Comparison of ENCODE assay signal across 17 cellular contexts in the genomic region with DNA sequence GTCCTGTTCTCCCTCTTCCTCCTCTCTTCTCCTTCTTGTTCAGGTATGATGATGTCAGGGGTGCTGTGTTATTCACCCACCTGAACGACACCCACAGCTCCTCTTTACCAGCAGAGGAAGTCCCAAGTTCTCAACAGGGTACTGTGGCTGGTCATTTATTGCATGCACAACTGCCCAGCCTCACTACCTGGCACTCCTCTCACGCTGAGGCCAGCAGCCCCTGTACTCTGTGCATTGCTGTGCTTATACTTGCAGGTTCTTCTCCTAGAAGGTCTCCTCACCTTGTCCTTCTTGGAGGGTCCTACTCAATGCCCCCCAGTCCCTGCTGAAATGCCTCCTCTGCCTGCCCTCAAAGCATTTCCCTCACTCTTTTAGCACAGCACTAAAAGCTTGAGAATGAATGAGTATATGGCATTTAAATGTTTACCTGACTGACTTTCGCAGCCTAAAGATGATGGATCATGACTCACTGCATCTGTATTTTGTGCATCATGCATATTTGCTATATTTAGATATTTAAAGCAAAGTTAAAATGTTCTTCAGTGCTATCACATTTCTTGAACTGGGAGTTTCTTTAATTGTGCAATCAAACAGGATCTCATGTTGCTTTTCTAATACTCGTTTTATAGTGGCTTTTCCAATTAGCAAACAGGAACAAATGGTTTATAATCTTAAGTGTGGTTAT.
"Had no signal": no experiment of that assay in that cellular context is flagged by ENCODE, and none has a peak within 500 bp of the region (broad histone marks: within the 10 kb centered on the region; RNA-seq: fewer than 3 reads in every experiment).

No MANE protein-coding gene starts in this region.

- H3K9ac ChIP-seq: neural progenitor cell had no signal

- H3K9me3 ChIP-seq: colonic mucosa, gastroesophageal sphincter, stomach, testis, upper lobe of left lung had no signal

- ATAC-seq: activated CD4-positive, alpha-beta T cell treated with anti-CD3 and anti-CD28 coated beads for 36 hours; activated CD8-positive, alpha-beta T cell treated with anti-CD3 and anti-CD28 coated beads for 36 hours; activated naive CD4-positive, alpha-beta T cell treated with anti-CD3 and anti-CD28 coated beads, Interleukin-2, amount 50 U/mL, for 72 hours; gastroesophageal sphincter; sciatic nerve; T-helper 17 cell had no signal

- H2AFZ ChIP-seq: neural progenitor cell had no signal

- H3K36me3 ChIP-seq: colonic mucosa, gastroesophageal sphincter, neural progenitor cell, stomach, upper lobe of left lung had no signal

- H3K4me3 ChIP-seq: colonic mucosa, gastroesophageal sphincter, neural progenitor cell, stomach, testis, upper lobe of left lung had no signal

- DNase-seq: activated CD4-positive, alpha-beta T cell treated with anti-CD3 and anti-CD28 coated beads for 36 hours; activated CD8-positive, alpha-beta memory T cell treated with anti-CD3 and anti-CD28 coated beads, Interleukin-2, amount 50 U/mL, for 4 hours; activated CD8-positive, alpha-beta T cell treated with anti-CD3 and anti-CD28 coated beads for 36 hours; activated gamma-delta T cell; activated T-cell treated with anti-CD3 and anti-CD28 coated beads, Interleukin-2, amount 50 U/mL, for 48 hours; colonic mucosa; mammary epithelial cell; naive B cell; stimulated activated CD4-positive, alpha-beta T cell treated with anti-CD3 and anti-CD28 coated beads, Interleukin-1b, Interleukin-23, amount 100 ng/mL, for 48 hours; stomach; T-helper 17 cell; testis; upper lobe of left lung had no signal

- H3K27me3 ChIP-seq: colonic mucosa, gastroesophageal sphincter, neural progenitor cell, stomach, testis, upper lobe of left lung had no signal

- H3K4me1 ChIP-seq: colonic mucosa, gastroesophageal sphincter, neural progenitor cell, stomach, testis, upper lobe of left lung had no signal

- H3K27ac ChIP-seq: colonic mucosa, gastroesophageal sphincter, neural progenitor cell, stomach, testis, upper lobe of left lung had no signal

- H3K4me2 ChIP-seq: neural progenitor cell had no signal
